1 cellular context compared by ENCODE assay signal in genomic region chr6:25715794-25716193, GRCh38.
TF ChIP-seq lines count a peak whose summit lies in the region.

No MANE protein-coding gene starts in this region.

TF ChIP-seq in HepG2, 621 proteins besides CTCF, POLR2A, EP300 and RAD21 (continued from another document):
- TF ChIP-seq SNAPC4 (CRISPR knock-in tag; IDR thresholded peaks at IDR 0.05), result no peak
- no peak for TF ChIP-seq ZNF543 (CRISPR knock-in tag; IDR thresholded peaks at IDR 0.05)
- TF ChIP-seq ZNF589 (CRISPR knock-in tag; conservative IDR thresholded peaks at IDR 0.05), result 0 out of 2 replicates have a peak, but pooled peaks have one; percentile 40
- no peak for TF ChIP-seq ZNF350 (CRISPR knock-in tag; IDR thresholded peaks at IDR 0.05; ENCODE audit: borderline replicate concordance, low read depth)
- TF ChIP-seq GATAD2A (CRISPR knock-in tag; IDR thresholded peaks at IDR 0.05), result peak; percentile 54; the same call in 1 of the 2 replicates
- no peak for TF ChIP-seq ZNF260 (CRISPR knock-in tag; IDR thresholded peaks at IDR 0.05; ENCODE audit: borderline replicate concordance, low read depth)
- TF ChIP-seq ZNF20 (CRISPR knock-in tag; IDR thresholded peaks at IDR 0.05), result no peak
- no peak for TF ChIP-seq KIAA2018 (CRISPR knock-in tag; IDR thresholded peaks at IDR 0.05; ENCODE audit: borderline replicate concordance)
- no peak for TF ChIP-seq ZNF747 (CRISPR knock-in tag; IDR thresholded peaks at IDR 0.05; ENCODE audit: borderline replicate concordance)
- no peak for TF ChIP-seq PRPF4 (IDR thresholded peaks at IDR 0.05; ENCODE audit: low read depth, low read length, poor library complexity, severe bottlenecking)
- no peak for TF ChIP-seq YY1 (IDR thresholded peaks at IDR 0.05; ENCODE audit: insufficient read depth, insufficient replicate concordance, low read depth, low read length)
- TF ChIP-seq ZBTB46 (CRISPR knock-in tag; IDR thresholded peaks at IDR 0.05; ENCODE audit: borderline replicate concordance), result no peak
- TF ChIP-seq ZNF703 (CRISPR knock-in tag; IDR thresholded peaks at IDR 0.05; ENCODE audit: borderline replicate concordance), result no peak
- TF ChIP-seq SSRP1 (CRISPR knock-in tag; IDR thresholded peaks at IDR 0.05), result 0 out of 2 replicates have a peak, but pooled peaks have one; percentile 50
- no peak for TF ChIP-seq ZNF138 (CRISPR knock-in tag; IDR thresholded peaks at IDR 0.05; ENCODE audit: low read depth)
- TF ChIP-seq ATF1 (CRISPR knock-in tag; IDR thresholded peaks at IDR 0.05), result no peak
- no peak for TF ChIP-seq ZNF564 (CRISPR knock-in tag; IDR thresholded peaks at IDR 0.05)
- TF ChIP-seq ZNF775 (CRISPR knock-in tag; IDR thresholded peaks at IDR 0.05; ENCODE audit: borderline replicate concordance), result no peak
- TF ChIP-seq PCBP1 (IDR thresholded peaks at IDR 0.05; ENCODE audit: borderline replicate concordance, low read depth, low read length), result no peak
- no peak for TF ChIP-seq ZFP36 (IDR thresholded peaks at IDR 0.05; ENCODE audit: borderline replicate concordance, low read depth, low read length, partially characterized antibody)
- no peak for TF ChIP-seq NFAT5 (CRISPR knock-in tag; IDR thresholded peaks at IDR 0.05)
- TF ChIP-seq TOE1 (CRISPR knock-in tag; IDR thresholded peaks at IDR 0.05), result no peak
- no peak for TF ChIP-seq USF2 (IDR thresholded peaks at IDR 0.05; ENCODE audit: low read depth, low read length)
- no peak for TF ChIP-seq USF2 (CRISPR knock-in tag; IDR thresholded peaks at IDR 0.05; ENCODE audit: borderline replicate concordance)
- TF ChIP-seq ZBTB20 (CRISPR knock-in tag; IDR thresholded peaks at IDR 0.05; ENCODE audit: borderline replicate concordance, low read depth), result no peak
- no peak for TF ChIP-seq ZNF24 (IDR thresholded peaks at IDR 0.05)
- TF ChIP-seq XBP1 (CRISPR knock-in tag; IDR thresholded peaks at IDR 0.05), result no peak
- no peak for TF ChIP-seq ZNF337 (CRISPR knock-in tag; IDR thresholded peaks at IDR 0.05; ENCODE audit: borderline replicate concordance, low read depth)
- TF ChIP-seq RXRB (CRISPR knock-in tag; IDR thresholded peaks at IDR 0.05; ENCODE audit: borderline replicate concordance), result peak; percentile 15; the same call in 1 of the 2 replicates
